Comparison of ENCODE assay signal across 20 cellular contexts in the genomic region with DNA sequence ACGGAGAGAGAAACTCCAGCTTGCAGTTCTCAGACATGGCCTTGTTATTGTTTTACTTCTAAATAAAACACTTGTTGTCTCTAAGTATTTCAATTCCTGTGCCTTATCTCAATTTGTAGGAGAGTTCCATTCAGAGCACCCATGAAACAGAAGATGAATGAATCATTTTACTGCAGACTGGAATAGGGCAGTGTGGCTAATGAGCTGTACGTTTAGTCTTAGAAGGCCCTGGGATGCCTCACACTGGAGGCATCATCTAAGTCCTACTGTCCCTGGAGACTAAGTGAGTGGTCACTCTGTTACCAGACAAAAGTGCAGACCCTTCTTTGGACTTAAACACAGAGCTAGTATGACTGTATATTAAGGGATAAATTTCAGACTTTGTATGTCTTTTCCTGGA.
"Had no signal": no experiment of that assay in that cellular context is flagged by ENCODE, and none has a peak within 500 bp of the region (broad histone marks: within the 10 kb centered on the region; RNA-seq: fewer than 3 reads in every experiment).

No MANE protein-coding gene starts in this region.

- H3K27ac Mint-ChIP-seq: activated CD4-positive, alpha-beta memory T cell treated with anti-CD3 and anti-CD28 coated beads for 36 hours; activated CD4-positive, alpha-beta T cell treated with anti-CD3 and anti-CD28 coated beads for 36 hours; activated T-cell treated with anti-CD3 and anti-CD28 coated beads, Interleukin-2, amount 50 U/mL, for 24 hours; dendritic cell treated with granulocyte-macrophage colony-stimulating factor and Interleukin-4, amounts not matched to agents 40 ng/mL and 50 ng/mL, for 4 days; memory B cell had no signal

- ATAC-seq: activated CD4-positive, alpha-beta T cell treated with anti-CD3 and anti-CD28 coated beads for 36 hours; gastroesophageal sphincter; left lung had no signal

- H3K27me3 Mint-ChIP-seq: activated CD4-positive, alpha-beta memory T cell treated with anti-CD3 and anti-CD28 coated beads for 36 hours; activated T-cell treated with anti-CD3 and anti-CD28 coated beads, Interleukin-2, amount 50 U/mL, for 24 hours; memory B cell had no signal

- H3K27me3 ChIP-seq: gastroesophageal sphincter, left lung, tibial nerve, uterus had no signal

- H3K27ac ChIP-seq: epithelial cell of prostate, gastroesophageal sphincter, left lung, skin epidermis, tibial nerve, uterus had no signal

- H3K36me3 ChIP-seq: gastroesophageal sphincter, left lung, tibial nerve, uterus had no signal

- H3K4me3 ChIP-seq: gastroesophageal sphincter, left lung, skin epidermis, tibial nerve, uterus had no signal

- H3K36me3 Mint-ChIP-seq: activated CD4-positive, alpha-beta memory T cell treated with anti-CD3 and anti-CD28 coated beads for 36 hours; brain; memory B cell; natural killer cell had no signal

- H3K9me3 Mint-ChIP-seq: activated T-cell treated with anti-CD3 and anti-CD28 coated beads, Interleukin-2, amount 50 U/mL, for 24 hours; brain; dendritic cell treated with granulocyte-macrophage colony-stimulating factor and Interleukin-4, amounts not matched to agents 40 ng/mL and 50 ng/mL, for 4 days; memory B cell; natural killer cell had no signal

- H3K4me1 Mint-ChIP-seq: activated CD4-positive, alpha-beta T cell treated with anti-CD3 and anti-CD28 coated beads for 36 hours; memory B cell had no signal

- DNase-seq: activated CD4-positive, alpha-beta memory T cell treated with anti-CD3 and anti-CD28 coated beads for 36 hours; activated CD4-positive, alpha-beta T cell treated with anti-CD3 and anti-CD28 coated beads for 36 hours; activated naive CD4-positive, alpha-beta T cell treated with anti-CD3 and anti-CD28 coated beads, Interleukin-2, amount 50 U/mL, for 16 hours; activated T-cell treated with anti-CD3 and anti-CD28 coated beads, Interleukin-2, amount 50 U/mL, for 24 hours; effector memory CD4-positive, alpha-beta T cell; left lung; natural killer cell; nucleus accumbens; posterior cingulate gyrus; stimulated activated CD4-positive, alpha-beta T cell treated with anti-CD3 and anti-CD28 coated beads, Interleukin-15, amount 100 ng/mL, for 24 hours; stimulated activated CD4-positive, alpha-beta T cell treated with anti-CD3 and anti-CD28 coated beads, Interleukin-4, amount 100 ng/mL, for 24 hours; stimulated activated naive CD4-positive, alpha-beta T cell; uterus had no signal

- H3K4me3 Mint-ChIP-seq: activated CD4-positive, alpha-beta memory T cell treated with anti-CD3 and anti-CD28 coated beads for 36 hours; activated CD4-positive, alpha-beta T cell treated with anti-CD3 and anti-CD28 coated beads for 36 hours; activated T-cell treated with anti-CD3 and anti-CD28 coated beads, Interleukin-2, amount 50 U/mL, for 24 hours; brain; dendritic cell treated with granulocyte-macrophage colony-stimulating factor and Interleukin-4, amounts not matched to agents 40 ng/mL and 50 ng/mL, for 4 days; memory B cell; natural killer cell had no signal
